ENCODE assay signal across 24 cellular contexts in genomic region chr2:16181062-16181740, GRCh38.
A peak's percentile ranks its signal among the peaks of the same experiment; 100 is the strongest.
DNase-seq lines count a peak whose midpoint lies in the region; ATAC-seq, FAIRE-seq and TF ChIP-seq lines count a peak whose summit lies in the region.
"Had no signal": no experiment of that assay in that cellular context is flagged by ENCODE, and none has a peak within 500 bp of the region (broad histone marks: within the 10 kb centered on the region; RNA-seq: fewer than 3 reads in every experiment).

No MANE protein-coding gene starts in this region.

- DNase-seq in SK-N-SH (peak; percentile 39), posterior vena cava (ENCODE audit: low spot score) (peak; percentile 59), upper lobe of right lung (no peak), H54 (ENCODE audit: insufficient read length, low spot score) (no peak)
- DNase-seq in CD8-positive, alpha-beta T cell, result no peak
- DNase-seq: 8988T; ACHN; GM23248; NCI-H1092; NCI-H1417 treated with DMSO at 0.1 percent for 48 hours; NCI-H1694 treated with DMSO at 0.1 percent for 48 hours; NCI-H2081; NCI-H2171; NCI-H345; NCI-H524; NCI-H748 treated with DMSO at 0.1 percent for 48 hours; NK-92 treated with Interleukin-12 subunit alpha and Interleukin-12 subunit beta, amount 100 ng/mL, for 24 hours; PC-3 had no signal

- H3K4me1 ChIP-seq in SK-N-SH (ENCODE audit: control insufficient read depth in 1 of 2, insufficient read depth in 2 of 2, low read depth in 1 of 2, low read length in 1 of 2), result peaks cover 0 to 36% of the 10 kb centered on the region in 2 experiments; a peak in 1 of 4 replicates
- H3K4me1 ChIP-seq in upper lobe of right lung, result no peaks in the 10 kb centered on the region
- no peaks in the 10 kb centered on the region for H3K4me1 ChIP-seq in CD8-positive, alpha-beta T cell (ENCODE audit: insufficient read depth, low read length)

- ATAC-seq in SK-N-SH treated with all-trans-retinoic acid at 6 μM for 48 hours (no peak), upper lobe of right lung (peak; percentile 34), GM21447 (IDR thresholded peaks at IDR 0.05; ENCODE audit: unreplicated experiment) (no peak)
- ATAC-seq in CD8-positive, alpha-beta T cell, result no peak
- ATAC-seq: HCT116, PC-3 had no signal

- H3K9me3 ChIP-seq in SK-N-SH, result no peaks in the 10 kb centered on the region; the same call in 1 of the 2 replicates
- H3K9me3 ChIP-seq in upper lobe of right lung, result no peaks in the 10 kb centered on the region
- H3K9me3 ChIP-seq in CD8-positive, alpha-beta T cell (ENCODE audit: low read length), result no peaks in the 10 kb centered on the region

- no peak for TF ChIP-seq CTCF in SK-N-SH (IDR thresholded peaks at IDR 0.05)
- TF ChIP-seq CTCF in VCaP (conservative IDR thresholded peaks at IDR 0.05), result no peak
- TF ChIP-seq CTCF in upper lobe of right lung (IDR thresholded peaks at IDR 0.05), result no peak
- TF ChIP-seq CTCF in CD8-positive, alpha-beta T cell (IDR thresholded peaks at IDR 0.05), result no peak

- H2AFZ ChIP-seq in SK-N-SH (ENCODE audit: low read depth), result no peak overlapping the region
- H2AFZ ChIP-seq: GM23248 had no signal

- intact Hi-C loops in posterior vena cava (cut with DNase I), result no loop called here
- intact Hi-C loops in upper lobe of right lung (cut with DNase I), result no loop called here
- intact Hi-C loops in CD8-positive, alpha-beta T cell (cut with DNase I, micrococcal nuclease), result no loop called here

- H3K36me3 ChIP-seq in SK-N-SH (replicated peaks in 1 of 2; ENCODE audit: control insufficient read depth in 1 of 2, insufficient read depth in 2 of 2, low read length in 1 of 2) (no peaks in the 10 kb centered on the region), upper lobe of right lung (no peaks in the 10 kb centered on the region)
- no peaks in the 10 kb centered on the region for H3K36me3 ChIP-seq in CD8-positive, alpha-beta T cell (ENCODE audit: insufficient read depth, low read length)

- no peak overlapping the region for H3K4me2 ChIP-seq in SK-N-SH

- no peaks in the 10 kb centered on the region for H4K20me1 ChIP-seq in SK-N-SH (ENCODE audit: insufficient read depth)

- peak overlapping the region in 1 of 2 experiments; percentile 40; a peak in 1 of 4 replicates for H3K27ac ChIP-seq in SK-N-SH (ENCODE audit: low read depth in 2 of 2, low read length in 1 of 2)
- peak overlapping the region; percentile 71 for H3K27ac ChIP-seq in VCaP
- no peak overlapping the region for H3K27ac ChIP-seq in upper lobe of right lung
- no peak overlapping the region for H3K27ac ChIP-seq in CD8-positive, alpha-beta T cell (ENCODE audit: low read depth, low read length)
- H3K27ac ChIP-seq: GM23248 had no signal

- TF ChIP-seq POLR2A in H54 (IDR thresholded peaks at IDR 0.05; ENCODE audit: low read depth, low read length), result no peak

- H3K4me3 ChIP-seq in SK-N-SH (ENCODE audit: low read depth in 2 of 2, low read length in 1 of 2) (no peak overlapping the region), upper lobe of right lung (no peak overlapping the region)
- H3K4me3 ChIP-seq in CD8-positive, alpha-beta T cell (ENCODE audit: low read depth, low read length), result no peak overlapping the region
- H3K4me3 ChIP-seq: GM23248 had no signal

- peaks cover 4% of the 10 kb centered on the region for H3K27me3 Mint-ChIP-seq in CD8-positive, alpha-beta T cell (ENCODE audit: low read depth)

- no peak overlapping the region for H3K27ac Mint-ChIP-seq in CD8-positive, alpha-beta T cell

- no peaks in the 10 kb centered on the region for H3K4me1 Mint-ChIP-seq in CD8-positive, alpha-beta T cell (ENCODE audit: low read depth)

- no peak for FAIRE-seq in H54 (lab: Jason Lieb, UNC)
- FAIRE-seq: D721Med, GM18507 had no signal

- TF ChIP-seq RAD21 in SK-N-SH (IDR thresholded peaks at IDR 0.05; ENCODE audit: low read length), result no peak

- H3K9me3 Mint-ChIP-seq in CD8-positive, alpha-beta T cell, result no peaks in the 10 kb centered on the region

- CTCF ChIA-PET in SK-N-SH (lab: Yijun Ruan, JAX), result no interaction called here
- CTCF ChIA-PET in CD8-positive, alpha-beta T cell (lab: Charles Lee), result no interaction called here

- no peak overlapping the region for H3K4me3 Mint-ChIP-seq in CD8-positive, alpha-beta T cell

- H3K27me3 ChIP-seq in SK-N-SH (ENCODE audit: insufficient read depth), result no peaks in the 10 kb centered on the region
- no peaks in the 10 kb centered on the region for H3K27me3 ChIP-seq in upper lobe of right lung
- H3K27me3 ChIP-seq in CD8-positive, alpha-beta T cell (ENCODE audit: insufficient read depth, low read length), result no peaks in the 10 kb centered on the region

- no peaks in the 10 kb centered on the region for H3K36me3 Mint-ChIP-seq in CD8-positive, alpha-beta T cell

- no peaks in the 10 kb centered on the region for H3K79me2 ChIP-seq in SK-N-SH (ENCODE audit: insufficient read depth)

- no peak overlapping the region for H3K9ac ChIP-seq in SK-N-SH
- H3K9ac ChIP-seq: GM23248 had no signal

- H3F3A ChIP-seq in SK-N-SH (replicated peaks; ENCODE audit: insufficient read depth), result no peaks in the 10 kb centered on the region

- no peaks in the 10 kb centered on the region for H3K9me2 ChIP-seq in SK-N-SH

- WGBS in SK-N-SH (ENCODE audit: low lambda C conversion rate), result 37% methylated on average over 11 of the region's 12 CpGs

- TF ChIP-seq EP300 in SK-N-SH (IDR thresholded peaks at IDR 0.05; ENCODE audit: borderline replicate concordance in 1 of 2, low read depth in 1 of 2, low read length in 1 of 2), result no peak

- POLR2A ChIA-PET in SK-N-SH (lab: Yijun Ruan, JAX), result no interaction called here
- POLR2A ChIA-PET in CD8-positive, alpha-beta T cell (lab: Charles Lee), result no interaction called here

TF ChIP-seq in SK-N-SH, 30 proteins besides CTCF, POLR2A, EP300 and RAD21:
- TF ChIP-seq GATA2 (CRISPR knock-in tag; IDR thresholded peaks at IDR 0.05) (peak; percentile 58), RFX5 (IDR thresholded peaks at IDR 0.05; ENCODE audit: low read length) (no peak), TEAD4 (IDR thresholded peaks at IDR 0.05; ENCODE audit: borderline replicate concordance, insufficient read depth) (no peak), FOXM1 (IDR thresholded peaks at IDR 0.05; ENCODE audit: low read depth) (no peak), RCOR1 (IDR thresholded peaks at IDR 0.05; ENCODE audit: low read length) (peak; percentile 27; the same call in 1 of the 2 replicates), NFIC (IDR thresholded peaks at IDR 0.05; ENCODE audit: borderline replicate concordance) (no peak), USF1 (IDR thresholded peaks at IDR 0.05; ENCODE audit: borderline replicate concordance, low read depth) (no peak), MEF2A (IDR thresholded peaks at IDR 0.05; ENCODE audit: borderline replicate concordance, low read depth) (no peak)
- TF ChIP-seq, protein P1, sequence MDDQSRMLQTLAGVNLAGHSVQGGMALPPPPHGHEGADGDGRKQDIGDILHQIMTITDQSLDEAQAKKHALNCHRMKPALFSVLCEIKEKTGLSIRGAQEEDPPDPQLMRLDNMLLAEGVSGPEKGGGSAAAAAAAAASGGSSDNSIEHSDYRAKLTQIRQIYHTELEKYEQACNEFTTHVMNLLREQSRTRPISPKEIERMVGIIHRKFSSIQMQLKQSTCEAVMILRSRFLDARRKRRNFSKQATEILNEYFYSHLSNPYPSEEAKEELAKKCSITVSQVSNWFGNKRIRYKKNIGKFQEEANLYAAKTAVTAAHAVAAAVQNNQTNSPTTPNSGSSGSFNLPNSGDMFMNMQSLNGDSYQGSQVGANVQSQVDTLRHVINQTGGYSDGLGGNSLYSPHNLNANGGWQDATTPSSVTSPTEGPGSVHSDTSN (IDR thresholded peaks at IDR 0.05), result no peak

TF ChIP-seq in SK-N-SH treated with all-trans-retinoic acid at 6 μM for 48 hours, 23 proteins besides CTCF, POLR2A, EP300 and RAD21 (continues in another document):
- TF ChIP-seq OSR1 (CRISPR knock-in tag; IDR thresholded peaks at IDR 0.05) (no peak), CSRNP3 (CRISPR knock-in tag; IDR thresholded peaks at IDR 0.05) (no peak), TSHZ2 (CRISPR knock-in tag; IDR thresholded peaks at IDR 0.05) (no peak), ZNF565 (CRISPR knock-in tag; conservative IDR thresholded peaks at IDR 0.05; ENCODE audit: low read depth) (no peak), ZNF70 (CRISPR knock-in tag; IDR thresholded peaks at IDR 0.05) (no peak)

Comparison
In these comparisons a context has a peak if more than half of its experiments do, and no peak if none do; other contexts are left out.
1. DNase-seq: peak in SK-N-SH (single experiment) and posterior vena cava (single experiment); none in upper lobe of right lung (single experiment), CD8-positive, alpha-beta T cell (0 of 7) and H54 (single experiment).